ENCODE assay signal across 16 cellular contexts in the genomic region with DNA sequence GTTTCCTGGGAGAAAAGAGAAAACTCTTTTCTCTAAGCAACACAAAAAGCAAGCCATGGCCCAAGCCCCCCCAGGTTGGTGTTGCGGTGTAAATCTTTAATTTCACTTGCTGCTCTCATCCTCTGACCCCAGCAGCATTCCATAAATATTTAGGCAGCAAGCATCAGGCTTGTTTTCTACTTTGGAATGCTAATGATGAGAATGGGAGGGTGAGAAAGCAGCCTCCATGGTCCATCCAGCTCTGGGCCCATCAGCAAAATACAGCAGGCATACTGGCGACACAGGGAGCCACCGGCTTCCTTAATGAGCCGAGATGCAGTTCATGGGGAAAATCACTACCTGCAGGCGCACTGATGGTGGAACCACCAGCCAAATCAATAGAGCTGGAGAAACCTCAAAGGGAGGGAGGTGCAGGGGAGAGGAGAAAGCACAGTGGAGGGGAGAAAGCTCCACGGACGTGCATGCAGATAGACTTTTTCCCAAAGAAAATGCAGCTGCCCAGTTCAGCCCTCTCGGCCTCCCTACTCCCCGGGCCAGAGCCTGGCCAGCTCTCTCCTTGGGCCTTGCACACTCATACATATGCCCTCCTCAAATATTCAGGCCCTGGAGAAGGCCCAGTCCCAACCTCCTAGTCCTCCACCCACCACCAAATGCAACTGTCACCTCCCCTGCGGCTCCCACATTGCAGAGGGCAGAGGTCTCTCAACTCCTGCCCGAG.
DNase-seq lines count a peak whose midpoint lies in the region; ATAC-seq and TF ChIP-seq lines count a peak whose summit lies in the region.
"Had no signal": no experiment of that assay in that cellular context is flagged by ENCODE, and none has a peak within 500 bp of the region (broad histone marks: within the 10 kb centered on the region; RNA-seq: fewer than 3 reads in every experiment).

No MANE protein-coding gene starts in this region.

- H3T11ph ChIP-seq in H9 (ENCODE audit: low read length), result no peak overlapping the region

- H4K5ac ChIP-seq in H9 (ENCODE audit: insufficient read length, low read depth, low read length), result no peak overlapping the region

- DNase-seq in H9 (no peak), endodermal cell (peak; percentile 79), posterior vena cava (ENCODE audit: low spot score) (no peak)
- DNase-seq: C1 segment of cervical spinal cord, COR-L47, DMS53, KG1, NCI-H1092 treated with DMSO at 0.1 percent for 48 hours, NCI-H1694, NCI-H2107, PC-9 had no signal

- H4K91ac ChIP-seq in H9 (ENCODE audit: insufficient read length, low read depth, low read length), result no peak overlapping the region

- H4K20me1 ChIP-seq in H9 (ENCODE audit: control insufficient read depth, insufficient read depth, insufficient read length), result no peaks in the 10 kb centered on the region

- peaks cover 28 to 32% of the 10 kb centered on the region in 2 experiments for H3K9me3 Mint-ChIP-seq in H9
- H3K9me3 Mint-ChIP-seq in endodermal cell, result peaks cover 33% of the 10 kb centered on the region

- no peak overlapping the region for H3K4ac ChIP-seq in H9 (ENCODE audit: low read depth, low read length)

- intact Hi-C loops in posterior vena cava (cut with DNase I), result no loop called here

- peaks cover 33 to 34% of the 10 kb centered on the region in 2 experiments for H3K4me1 Mint-ChIP-seq in H9
- H3K4me1 Mint-ChIP-seq in endodermal cell, result peaks cover 22% of the 10 kb centered on the region

- H2AFZ ChIP-seq in H9 (ENCODE audit: low read length), result no peak overlapping the region
- H2AFZ ChIP-seq: PC-9 had no signal

- no peak overlapping the region for H4K8ac ChIP-seq in H9 (replicated peaks; ENCODE audit: insufficient read length, low read depth, low read length)

- no peak overlapping the region for H2BK12ac ChIP-seq in H9 (ENCODE audit: insufficient read length, low read depth, low read length)

- H2AK5ac ChIP-seq in H9 (ENCODE audit: insufficient read length, low read length), result no peak overlapping the region

- H3K27ac ChIP-seq in H9 (ENCODE audit: insufficient read length, low read depth, low read length) (no peak overlapping the region), endodermal cell (ENCODE audit: low read depth, low read length) (peak overlapping the region; percentile 68), mesodermal cell (ENCODE audit: low read depth, low read length, severe bottlenecking) (peak overlapping the region; percentile 16)
- H3K27ac ChIP-seq: PC-9 had no signal

- H3K36me3 Mint-ChIP-seq in H9 (ENCODE audit: insufficient read depth in 1 of 3, low read depth in 3 of 3), result peaks cover 15 to 34% (median 25%) of the 10 kb centered on the region in 3 experiments
- no peaks in the 10 kb centered on the region for H3K36me3 Mint-ChIP-seq in endodermal cell (ENCODE audit: low read depth)

- no peak overlapping the region for H2BK120ac ChIP-seq in H9 (ENCODE audit: low read depth, low read length, poor library complexity, severe bottlenecking)

- H3K14ac ChIP-seq in H9 (ENCODE audit: insufficient read depth, low read length), result no peak overlapping the region

- H3K9ac ChIP-seq in H9 (ENCODE audit: extremely low read depth, insufficient read length, low read length) (no peak overlapping the region), endodermal cell (ENCODE audit: extremely low read depth, low read length, poor library complexity, severe bottlenecking) (no peak overlapping the region)

- H2BK5ac ChIP-seq in H9 (ENCODE audit: insufficient read length, low read length), result no peak overlapping the region

- ATAC-seq in activated CD4-positive, CD25-positive, alpha-beta regulatory T cell treated with anti-CD3 and anti-CD28 coated beads, Interleukin-2, amount 50 U/mL, for 24 hours, result no peak
- ATAC-seq in HG03457 (IDR thresholded peaks at IDR 0.05; ENCODE audit: unreplicated experiment) (no peak), HG03354 (IDR thresholded peaks at IDR 0.05; ENCODE audit: poor library complexity, severe bottlenecking, unreplicated experiment) (no peak)
- ATAC-seq: HCT116 had no signal

- H2BK15ac ChIP-seq in H9 (ENCODE audit: low read depth, low read length), result no peak overlapping the region

- TF ChIP-seq CTCF in H9 (conservative IDR thresholded peaks at IDR 0.05) (no peak), endodermal cell (conservative IDR thresholded peaks at IDR 0.05) (no peak)

- H3K56ac ChIP-seq in H9 (ENCODE audit: insufficient read length, low read depth, low read length), result no peak overlapping the region

- H3K4me3 Mint-ChIP-seq in H9 (peak overlapping the region in 1 of 2 experiments; percentile 28; a peak in 1 of 5 replicates), endodermal cell (no peak overlapping the region)

- H3K23me2 ChIP-seq in H9 (ENCODE audit: insufficient read length, low read depth, low read length, poor library complexity, severe bottlenecking), result no peaks in the 10 kb centered on the region

- H3K9me3 ChIP-seq in H9 (ENCODE audit: control insufficient read depth, low read depth, low read length), result peaks cover 5% of the 10 kb centered on the region
- no peaks in the 10 kb centered on the region for H3K9me3 ChIP-seq in endodermal cell (ENCODE audit: control insufficient read depth, low read length)
- peaks cover 13% of the 10 kb centered on the region for H3K9me3 ChIP-seq in mesodermal cell (ENCODE audit: control insufficient read depth, low read length)

- H3K36me3 ChIP-seq in endodermal cell (ENCODE audit: control insufficient read depth, insufficient read depth, low read length) (no peaks in the 10 kb centered on the region), mesodermal cell (ENCODE audit: control insufficient read depth, insufficient read depth, low read length) (no peaks in the 10 kb centered on the region)

- no peak overlapping the region for H3K4me2 ChIP-seq in H9 (ENCODE audit: insufficient read depth, insufficient read length, low read length)
- H3K4me2 ChIP-seq: PC-9 had no signal

- no peak overlapping the region for H3K4me3 ChIP-seq in endodermal cell (ENCODE audit: low read length)
- no peak overlapping the region for H3K4me3 ChIP-seq in mesodermal cell (ENCODE audit: extremely low read depth, insufficient read depth, low read length, poor library complexity, severe bottlenecking)
- H3K4me3 ChIP-seq: PC-9 had no signal

- H3K27me3 Mint-ChIP-seq in H9 (ENCODE audit: low read depth) (peaks cover 3% of the 10 kb centered on the region), endodermal cell (ENCODE audit: insufficient read depth) (no peaks in the 10 kb centered on the region)

- peak overlapping the region in 2 of 3 experiments; percentile 71 to 84; a peak in 4 of 7 replicates for H3K27ac Mint-ChIP-seq in H9
- H3K27ac Mint-ChIP-seq in endodermal cell, result no peak overlapping the region

- no peaks in the 10 kb centered on the region for H3K79me1 ChIP-seq in H9 (ENCODE audit: insufficient read depth, low read depth, low read length, poor library complexity, severe bottlenecking)

- no CpG with 5 or more reads among the region's 11 CpGs for WGBS in H9 (ENCODE audit: extremely low coverage, insufficient read length, low lambda C conversion rate)
- WGBS in endodermal cell (ENCODE audit: insufficient coverage in 1 of 2, insufficient read length in 1 of 2), 2 experiments, result 51 to 79% methylated on average over 4 to 11 of the region's 11 CpGs
- 51 to 63% methylated on average over 9 to 10 of the region's 11 CpGs for WGBS in mesodermal cell (ENCODE audit: insufficient coverage in 2 of 2), 2 experiments

- H3K27me3 ChIP-seq in H9 (ENCODE audit: insufficient read depth, low read length), result no peaks in the 10 kb centered on the region
- H3K27me3 ChIP-seq in endodermal cell (ENCODE audit: control insufficient read depth, insufficient read depth, low read length, poor library complexity, severe bottlenecking), result no peaks in the 10 kb centered on the region

- H2BK20ac ChIP-seq in H9 (ENCODE audit: low read depth, low read length, poor library complexity, severe bottlenecking), result no peak overlapping the region

- peaks cover 11% of the 10 kb centered on the region; the same call in 1 of the 2 replicates for H3K4me1 ChIP-seq in H9 (ENCODE audit: insufficient read depth, low read length)
- H3K4me1 ChIP-seq in endodermal cell (ENCODE audit: control insufficient read depth, insufficient read depth, low read length), result peaks cover 5% of the 10 kb centered on the region
- H3K4me1 ChIP-seq in mesodermal cell (ENCODE audit: control insufficient read depth, insufficient read depth, low read length, poor library complexity, severe bottlenecking), result peaks cover 22% of the 10 kb centered on the region

- no peaks in the 10 kb centered on the region for H3K79me2 ChIP-seq in H9 (ENCODE audit: insufficient read depth, low read length)

- H3K23ac ChIP-seq in H9 (ENCODE audit: insufficient read length, low read depth, low read length), result no peak overlapping the region

- no peak overlapping the region for H3K18ac ChIP-seq in H9 (ENCODE audit: insufficient read length, low read depth, low read length)
